8 cellular contexts compared by ENCODE assay signal in genomic region chr11:11620251-11620965, GRCh38. TPM values are rescaled to one million over a fixed set of nuclear protein-coding genes. Genes with fewer than 3 reads are reported as not detected.
DNase-seq lines count a peak whose midpoint lies in the region; TF ChIP-seq lines count a peak whose summit lies in the region.

No MANE protein-coding gene starts in this region.

- H3K9me3 Mint-ChIP-seq in activated CD4-positive, alpha-beta memory T cell treated with anti-CD3 and anti-CD28 coated beads, Interleukin-2, amount 10 ng/mL, durations not matched to agents 7 days and 5 days: no peaks in the 10 kb centered on the region
- no peaks in the 10 kb centered on the region for H3K9me3 Mint-ChIP-seq in progenitor cell of endocrine pancreas (ENCODE audit: low read depth)

- H3K27me3 ChIP-seq in HUES48 (ENCODE audit: control insufficient read depth, insufficient read depth, low read length) (peaks cover 38% of the 10 kb centered on the region), cardiac muscle cell (peaks cover 72% of the 10 kb centered on the region)

- H3K9me3 ChIP-seq in HUES48 (ENCODE audit: control insufficient read depth, insufficient read depth, low read length): no peaks in the 10 kb centered on the region
- no peaks in the 10 kb centered on the region for H3K9me3 ChIP-seq in cardiac muscle cell (ENCODE audit: low read depth)

- no peak overlapping the region for H3K9ac ChIP-seq in HUES48 (ENCODE audit: low read depth, low read length)

- no peak overlapping the region for H3K27ac Mint-ChIP-seq in activated CD4-positive, alpha-beta memory T cell treated with anti-CD3 and anti-CD28 coated beads, Interleukin-2, amount 10 ng/mL, durations not matched to agents 7 days and 5 days
- H3K27ac Mint-ChIP-seq in progenitor cell of endocrine pancreas: no peak overlapping the region

- H3K4me1 Mint-ChIP-seq in activated CD4-positive, alpha-beta memory T cell treated with anti-CD3 and anti-CD28 coated beads, Interleukin-2, amount 10 ng/mL, durations not matched to agents 7 days and 5 days: peaks cover 8% of the 10 kb centered on the region
- peaks cover 11% of the 10 kb centered on the region for H3K4me1 Mint-ChIP-seq in progenitor cell of endocrine pancreas (ENCODE audit: low read depth)

- peak overlapping the region; percentile 51 for H3K4me3 Mint-ChIP-seq in activated CD4-positive, alpha-beta memory T cell treated with anti-CD3 and anti-CD28 coated beads, Interleukin-2, amount 10 ng/mL, durations not matched to agents 7 days and 5 days
- peak overlapping the region; percentile 76 for H3K4me3 Mint-ChIP-seq in progenitor cell of endocrine pancreas (ENCODE audit: low read depth)

- H3K27me3 Mint-ChIP-seq in activated CD4-positive, alpha-beta memory T cell treated with anti-CD3 and anti-CD28 coated beads, Interleukin-2, amount 10 ng/mL, durations not matched to agents 7 days and 5 days: peaks cover 61% of the 10 kb centered on the region
- H3K27me3 Mint-ChIP-seq in progenitor cell of endocrine pancreas: peaks cover 62% of the 10 kb centered on the region

- peak overlapping the region; percentile 65 for H3K4me3 ChIP-seq in HUES48 (ENCODE audit: low read depth, low read length)
- peak overlapping the region; percentile 43 for H3K4me3 ChIP-seq in cardiac muscle cell

- no peaks in the 10 kb centered on the region for H3K36me3 ChIP-seq in HUES48 (ENCODE audit: control insufficient read depth, insufficient read depth, low read length)
- no peaks in the 10 kb centered on the region for H3K36me3 ChIP-seq in cardiac muscle cell

- H3K36me3 Mint-ChIP-seq in activated CD4-positive, alpha-beta memory T cell treated with anti-CD3 and anti-CD28 coated beads, Interleukin-2, amount 10 ng/mL, durations not matched to agents 7 days and 5 days (ENCODE audit: low read depth): no peaks in the 10 kb centered on the region
- H3K36me3 Mint-ChIP-seq in progenitor cell of endocrine pancreas (ENCODE audit: insufficient read depth): no peaks in the 10 kb centered on the region

- H3K4me1 ChIP-seq in HUES48 (ENCODE audit: control insufficient read depth, insufficient read depth, low read length): peaks cover 11% of the 10 kb centered on the region
- no peaks in the 10 kb centered on the region for H3K4me1 ChIP-seq in cardiac muscle cell (ENCODE audit: low read depth)

- DNase-seq in COLO668 (lab: John Stamatoyannopoulos, UW; ENCODE audit: unreplicated experiment): peak; percentile 83
- no peak for DNase-seq in activated CD4-positive, alpha-beta memory T cell treated with anti-CD3 and anti-CD28 coated beads, Interleukin-2, amount 10 ng/mL, durations not matched to agents 7 days and 5 days
- peak in 1 of 2 donors; percentile 48 for DNase-seq in cardiac muscle cell (ENCODE audit: low read depth in 1 of 2, low spot score in 1 of 2)
- DNase-seq in progenitor cell of endocrine pancreas (ENCODE audit: low spot score, unreplicated experiment): peak; percentile 38
- no peak for DNase-seq in DMS153 (lab: John Stamatoyannopoulos, UW)
- DNase-seq in inferior parietal cortex (ENCODE audit: extremely low spot score): no peak
- DNase-seq in SHP77 (lab: John Stamatoyannopoulos, UW): no peak

- H3K27ac ChIP-seq in HUES48 (ENCODE audit: low read depth, low read length) (no peak overlapping the region), cardiac muscle cell (no peak overlapping the region)

- POLR2A ChIA-PET in activated CD4-positive, alpha-beta memory T cell treated with anti-CD3 and anti-CD28 coated beads, Interleukin-2, amount 10 ng/mL, durations not matched to agents 7 days and 5 days (lab: Charles Lee): no interaction called here

- TF ChIP-seq CTCF in cardiac muscle cell (IDR thresholded peaks at IDR 0.05; ENCODE audit: low read depth, low read length) (no peak), progenitor cell of endocrine pancreas (IDR thresholded peaks at IDR 0.05; ENCODE audit: unreplicated experiment) (no peak)

- CTCF ChIA-PET in activated CD4-positive, alpha-beta memory T cell treated with anti-CD3 and anti-CD28 coated beads, Interleukin-2, amount 10 ng/mL, durations not matched to agents 7 days and 5 days (lab: Charles Lee): interaction anchor here (0.6 kb wide), 1 partner anchor 827 kb away, joined by 3 read pairs; no protein-coding TSS in a partner anchor

RNA-seq across cellular contexts. Expression of gene GALNT18, which starts 1.4 kb away (rescaled TPM):
- under 1 TPM; 0.60 to 0.93 TPM for total RNA-seq in activated CD4-positive, alpha-beta memory T cell treated with anti-CD3 and anti-CD28 coated beads, Interleukin-2, amount 10 ng/mL, durations not matched to agents 7 days and 5 days
- total RNA-seq in cardiac muscle cell (2.2 and 3.4 TPM in 2 replicates), progenitor cell of endocrine pancreas (2.1 TPM in 2 replicates)
- polyA plus RNA-seq in cardiac muscle cell: 0.70 and 2.1 TPM in 2 replicates

Comparison
In these comparisons a context has a peak if more than half of its experiments do, and no peak if none do; other contexts are left out.
1. DNase-seq: peak in COLO668 (single experiment) and progenitor cell of endocrine pancreas (single experiment); none in activated CD4-positive, alpha-beta memory T cell treated with anti-CD3 and anti-CD28 coated beads, Interleukin-2, amount 10 ng/mL, durations not matched to agents 7 days and 5 days (single experiment), DMS153 (single experiment), inferior parietal cortex (single experiment) and SHP77 (0 of 2).